8 cellular contexts compared by ENCODE assay signal in genomic region chr9:38417003-38417965, GRCh38. TPM values are rescaled to one million over a fixed set of nuclear protein-coding genes. Genes with fewer than 3 reads are reported as not detected.
DNase-seq lines count a peak whose midpoint lies in the region; ATAC-seq and TF ChIP-seq lines count a peak whose summit lies in the region.

No MANE protein-coding gene starts in this region.

- no peaks in the 10 kb centered on the region for H3K36me3 ChIP-seq in body of pancreas (replicated peaks in 1 of 2; ENCODE audit: insufficient read depth in 1 of 2, low read depth in 2 of 2)
- peaks cover 0 to 68% of the 10 kb centered on the region in 2 donors for H3K36me3 ChIP-seq in neuronal stem cell (replicated peaks in 1 of 2; ENCODE audit: control insufficient read depth in 2 of 2, insufficient read depth in 2 of 2, low read length in 2 of 2)

- H3K4me1 ChIP-seq in body of pancreas, result no peaks in the 10 kb centered on the region
- H3K4me1 ChIP-seq in neuronal stem cell (ENCODE audit: control insufficient read depth in 2 of 2, insufficient read depth in 1 of 2, low read depth in 1 of 2, low read length in 2 of 2), result peaks cover 36 to 41% of the 10 kb centered on the region in 2 donors

- H3K27me3 Mint-ChIP-seq in CD14-positive monocyte (ENCODE audit: low read depth in 3 of 3), result peaks cover 9 to 14% (median 13%) of the 10 kb centered on the region in 3 donors

- no peak overlapping the region for H2BK5ac ChIP-seq in neuronal stem cell (ENCODE audit: low read length)

- H3K9me3 ChIP-seq in body of pancreas (no peaks in the 10 kb centered on the region), neuronal stem cell (replicated peaks in 1 of 2; ENCODE audit: control insufficient read depth in 2 of 2, insufficient read depth in 1 of 2, low read depth in 1 of 2, low read length in 2 of 2) (no peaks in the 10 kb centered on the region)

- WGBS in body of pancreas, 2 donors, result 68 to 72% methylated on average over 8 of the region's 8 CpGs
- no CpG with 5 or more reads among the region's 8 CpGs for WGBS in neuronal stem cell (ENCODE audit: extremely low coverage in 2 of 2, insufficient read length in 2 of 2, insufficient replicate concordance in 1 of 2), 2 donors

- no peak overlapping the region for H3K18ac ChIP-seq in neuronal stem cell (ENCODE audit: low read length)

- TF ChIP-seq CTCF in CD14-positive monocyte (IDR thresholded peaks at IDR 0.05) (peak; percentile 77), body of pancreas (IDR thresholded peaks at IDR 0.05) (peak in 5 of 7 experiments; percentile 14 to 32 (median 27))

- H2BK120ac ChIP-seq in neuronal stem cell (ENCODE audit: low read depth, low read length), result no peak overlapping the region

- DNase-seq in CD14-positive monocyte (ENCODE audit: low spot score), result no peak
- DNase-seq in NCI-H446 treated with DMSO at 0.1 percent for 48 hours (lab: John Stamatoyannopoulos, UW), result peak; percentile 28
- DNase-seq in body of pancreas, result peak in 1 of 4 donors; percentile 43
- DNase-seq in neuronal stem cell (ENCODE audit: low spot score), result no peak
- no peak for DNase-seq in left lobe of liver (ENCODE audit: low spot score)
- DNase-seq in ureter (ENCODE audit: low spot score), result no peak

- H3K4me3 ChIP-seq in body of pancreas (no peak overlapping the region), neuronal stem cell (ENCODE audit: low read length in 2 of 2) (no peak overlapping the region)

- no peak overlapping the region for H4K8ac ChIP-seq in neuronal stem cell (ENCODE audit: low read depth, low read length)

- intact Hi-C loops in CD14-positive monocyte (cut with micrococcal nuclease) (no loop called here), body of pancreas (cut with DNase I) (no loop called here)

- H3K9ac ChIP-seq in neuronal stem cell (ENCODE audit: low read depth, low read length, poor library complexity), result no peak overlapping the region

- no peak overlapping the region for H2AFZ ChIP-seq in neuronal stem cell (ENCODE audit: low read length)

- no peak overlapping the region for H3K27ac Mint-ChIP-seq in CD14-positive monocyte

- H3K27me3 ChIP-seq in body of pancreas (no peaks in the 10 kb centered on the region), neuronal stem cell (ENCODE audit: control insufficient read depth in 3 of 3, insufficient read depth in 3 of 3, low read depth in 1 of 3, low read length in 3 of 3) (no peaks in the 10 kb centered on the region)

- H3K36me3 Mint-ChIP-seq in CD14-positive monocyte, result no peaks in the 10 kb centered on the region

- no peak overlapping the region for H4K91ac ChIP-seq in neuronal stem cell (ENCODE audit: low read depth, low read length, poor library complexity)

- H2AK5ac ChIP-seq in neuronal stem cell (ENCODE audit: low read depth, low read length), result peak overlapping the region; percentile 4

- H3K4me3 Mint-ChIP-seq in CD14-positive monocyte, result no peak overlapping the region

- H3K9me3 Mint-ChIP-seq in CD14-positive monocyte, result no peaks in the 10 kb centered on the region

- H3K14ac ChIP-seq in neuronal stem cell (ENCODE audit: low read length), result no peak overlapping the region

- no peak overlapping the region for H2BK15ac ChIP-seq in neuronal stem cell (ENCODE audit: low read length)

- H3K4me1 Mint-ChIP-seq in CD14-positive monocyte, result no peaks in the 10 kb centered on the region

- no peak overlapping the region for H3K23ac ChIP-seq in neuronal stem cell (ENCODE audit: low read depth, low read length, poor library complexity)

- peaks cover 2% of the 10 kb centered on the region for H3K79me1 ChIP-seq in neuronal stem cell (ENCODE audit: low read depth, low read length)

- ATAC-seq in GM18867 (IDR thresholded peaks at IDR 0.05; ENCODE audit: unreplicated experiment), result peak; percentile 55
- ATAC-seq in body of pancreas, result no peak
- no peak for ATAC-seq in left lobe of liver
- no peak for ATAC-seq in GM18907 (IDR thresholded peaks at IDR 0.05; ENCODE audit: unreplicated experiment)

- TF ChIP-seq POLR2A in body of pancreas (IDR thresholded peaks at IDR 0.05), result no peak

- H3K27ac ChIP-seq in body of pancreas, result no peak overlapping the region
- no peak overlapping the region for H3K27ac ChIP-seq in neuronal stem cell (replicated peaks; ENCODE audit: low read length)

- no peak overlapping the region for H3K4ac ChIP-seq in neuronal stem cell (ENCODE audit: low read length)

- no peak overlapping the region for H2BK12ac ChIP-seq in neuronal stem cell (ENCODE audit: low read length)

- H3K4me2 ChIP-seq in neuronal stem cell (ENCODE audit: insufficient read depth, low read length, poor library complexity, severe bottlenecking), result no peak overlapping the region

RNA-seq across cellular contexts. Expression of gene IGFBPL1, which starts 7.0 kb away (rescaled TPM):
- not detected for polyA plus RNA-seq in CD14-positive monocyte
- total RNA-seq in body of pancreas, result 1 to 10 TPM; 2.3 to 3.3 TPM
- 21.7 TPM for polyA plus RNA-seq in neuronal stem cell (2013, experiment 1 of 2)
- 21.3 TPM for polyA plus RNA-seq in neuronal stem cell (2013, experiment 2 of 2)
- total RNA-seq in left lobe of liver, result not detected
- not detected for total RNA-seq in ureter

RNA-seq across cellular contexts. Expression of gene ALDH1B1, which starts 24.8 kb away (rescaled TPM):
- polyA plus RNA-seq in CD14-positive monocyte, result 1 to 10 TPM; 3.8 to 4.5 TPM
- total RNA-seq in body of pancreas, result 10 to 100 TPM; 11.7 to 17.5 TPM
- 24.0 TPM for polyA plus RNA-seq in neuronal stem cell (2013, experiment 1 of 2)
- polyA plus RNA-seq in neuronal stem cell (2013, experiment 2 of 2), result 24.2 TPM
- total RNA-seq in left lobe of liver, result 53.7 TPM
- 36.8 TPM for total RNA-seq in ureter
